Comparison of ENCODE assay signal across 9 cellular contexts in genomic region chr1:119080586-119080985, GRCh38. TPM values are rescaled to one million over a fixed set of nuclear protein-coding genes. Genes with fewer than 3 reads are reported as not detected.
DNase-seq lines count a peak whose midpoint lies in the region; ATAC-seq and TF ChIP-seq lines count a peak whose summit lies in the region.
"Had no signal": no experiment of that assay in that cellular context is flagged by ENCODE, and none has a peak within 500 bp of the region (broad histone marks: within the 10 kb centered on the region; RNA-seq: fewer than 3 reads in every experiment).

No MANE protein-coding gene starts in this region.

- peaks cover 0 to 6% (median 3%) of the 10 kb centered on the region in 4 donors for H3K4me1 Mint-ChIP-seq in naive thymus-derived CD8-positive, alpha-beta T cell

- H3K9me3 ChIP-seq in SK-N-MC (ENCODE audit: low read depth, low read length), result peaks cover 5% of the 10 kb centered on the region; the same call in 1 of the 2 replicates

- peaks cover 7 to 48% (median 11%) of the 10 kb centered on the region in 9 donors for H3K9me3 Mint-ChIP-seq in naive thymus-derived CD8-positive, alpha-beta T cell

- no peaks in the 10 kb centered on the region for H3K27me3 Mint-ChIP-seq in naive thymus-derived CD8-positive, alpha-beta T cell
- H3K27me3 Mint-ChIP-seq: activated CD8-positive, alpha-beta memory T cell treated with anti-CD3 and anti-CD28 coated beads, Interleukin-2, amount 10 ng/mL, durations not matched to agents 7 days and 5 days had no signal

- H3K9ac ChIP-seq in SK-N-MC (ENCODE audit: insufficient read length), result no peak overlapping the region

- H3K36me3 ChIP-seq in SK-N-MC (ENCODE audit: insufficient read depth, low read length), result no peaks in the 10 kb centered on the region

- peak overlapping the region; percentile 38; the same call in 1 of the 2 replicates for H3K27ac ChIP-seq in SK-N-MC

- peaks cover 28 to 50% (median 39%) of the 10 kb centered on the region in 3 donors for H3K36me3 Mint-ChIP-seq in naive thymus-derived CD8-positive, alpha-beta T cell

- H3K4me3 ChIP-seq in SK-N-MC (no peak overlapping the region; the same call in 1 of the 2 replicates), retinal pigment epithelial cell (ENCODE audit: low read length) (no peak overlapping the region)

- H3K4me3 Mint-ChIP-seq in naive thymus-derived CD8-positive, alpha-beta T cell, result no peak overlapping the region
- H3K4me3 Mint-ChIP-seq: activated CD8-positive, alpha-beta memory T cell treated with anti-CD3 and anti-CD28 coated beads, Interleukin-2, amount 10 ng/mL, durations not matched to agents 7 days and 5 days had no signal

- H3K27ac Mint-ChIP-seq in naive thymus-derived CD8-positive, alpha-beta T cell, result no peak overlapping the region
- H3K27ac Mint-ChIP-seq: activated CD8-positive, alpha-beta memory T cell treated with anti-CD3 and anti-CD28 coated beads, Interleukin-2, amount 10 ng/mL, durations not matched to agents 7 days and 5 days had no signal

- DNase-seq in GM04504 (ENCODE audit: low read depth) (peak; percentile 85), SK-N-MC (ENCODE audit: low read depth, low spot score) (no peak), fibroblast of the conjunctiva (ENCODE audit: low read depth) (peak; percentile 82), retinal pigment epithelial cell (ENCODE audit: low read depth) (peak; percentile 25), DMS53 treated with DMSO at 0.1 percent for 48 hours (lab: John Stamatoyannopoulos, UW; ENCODE audit: unreplicated experiment) (no peak)
- DNase-seq in naive thymus-derived CD8-positive, alpha-beta T cell, result no peak
- DNase-seq in stimulated activated naive CD4-positive, alpha-beta T cell (lab: John Stamatoyannopoulos, UW), result no peak
- DNase-seq: activated CD8-positive, alpha-beta memory T cell treated with anti-CD3 and anti-CD28 coated beads, Interleukin-2, amount 10 ng/mL, durations not matched to agents 7 days and 5 days had no signal

- POLR2A ChIA-PET in naive thymus-derived CD8-positive, alpha-beta T cell (lab: Charles Lee), result no interaction called here

- TF ChIP-seq CTCF in retinal pigment epithelial cell (conservative IDR thresholded peaks at IDR 0.05; ENCODE audit: low read depth, low read length), result no peak

- no peak for ATAC-seq in naive thymus-derived CD8-positive, alpha-beta T cell
- ATAC-seq in HG02884 (IDR thresholded peaks at IDR 0.05; ENCODE audit: unreplicated experiment), result no peak
- ATAC-seq: activated CD8-positive, alpha-beta memory T cell treated with anti-CD3 and anti-CD28 coated beads, Interleukin-2, amount 10 ng/mL, durations not matched to agents 7 days and 5 days had no signal

RNA-seq across cellular contexts. Expression of gene WARS2, which starts 59.9 kb away (rescaled TPM):
- 1 to 10 TPM; 8.4 to 9.7 TPM for total RNA-seq in naive thymus-derived CD8-positive, alpha-beta T cell
- polyA plus RNA-seq in naive thymus-derived CD8-positive, alpha-beta T cell, result 10 to 100 TPM in 2 of 3 donors, 1 to 10 TPM in 1; 8.7 to 15.6 (median 12.8) TPM

Comparison
In these comparisons a context has a peak if more than half of its experiments do, and no peak if none do; other contexts are left out.
1. DNase-seq: peak in GM04504 (single experiment), fibroblast of the conjunctiva (single experiment) and retinal pigment epithelial cell (single experiment); none in SK-N-MC (single experiment), naive thymus-derived CD8-positive, alpha-beta T cell (0 of 10), DMS53 treated with DMSO at 0.1 percent for 48 hours (single experiment) and stimulated activated naive CD4-positive, alpha-beta T cell (0 of 6).